In the genomic region with DNA sequence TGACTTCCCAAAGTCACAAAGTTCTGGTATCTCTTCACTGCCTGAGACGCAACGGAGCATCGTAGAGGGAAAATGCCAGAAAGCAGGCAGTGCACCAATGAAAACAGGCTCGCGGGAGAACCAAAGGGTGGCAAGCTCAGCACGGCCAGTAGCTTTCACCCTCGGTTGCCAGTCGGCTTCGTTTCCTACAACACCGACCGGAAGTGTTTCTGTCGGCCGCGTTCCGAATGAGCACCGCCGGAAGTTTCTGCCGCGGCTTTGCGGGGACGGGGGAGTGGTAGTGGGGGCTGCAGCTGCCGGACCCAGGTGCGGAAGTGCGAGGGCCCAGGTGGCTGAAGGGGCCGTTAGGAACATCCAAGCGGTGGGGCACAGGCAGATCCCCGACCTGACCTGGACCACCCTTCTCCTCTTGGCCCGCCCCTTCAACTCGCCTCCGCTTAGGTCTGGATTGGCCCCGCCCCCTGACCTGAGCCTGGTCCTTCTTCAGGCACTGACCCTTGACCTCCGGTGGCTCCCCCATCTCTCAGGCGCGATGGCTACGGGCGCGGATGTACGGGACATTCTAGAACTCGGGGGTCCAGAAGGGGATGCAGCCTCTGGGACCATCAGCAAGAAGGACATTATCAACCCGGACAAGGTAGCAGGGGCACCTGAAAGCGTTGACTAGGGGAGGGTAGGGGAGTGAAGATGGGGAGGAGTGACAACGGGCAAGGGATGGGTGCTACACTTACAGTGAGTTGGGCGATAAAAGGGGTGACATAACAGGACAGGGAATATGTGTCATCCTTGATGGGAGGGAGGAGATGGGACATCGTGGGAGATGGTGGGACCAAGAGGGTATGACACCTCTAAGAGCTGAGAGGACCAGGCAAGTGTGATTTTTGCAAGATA, we compare ENCODE assay signal across 1 cellular context.
A peak's percentile ranks its signal among the peaks of the same experiment; 100 is the strongest.
TF ChIP-seq lines count a peak whose summit lies in the region.

A gene with protein sequence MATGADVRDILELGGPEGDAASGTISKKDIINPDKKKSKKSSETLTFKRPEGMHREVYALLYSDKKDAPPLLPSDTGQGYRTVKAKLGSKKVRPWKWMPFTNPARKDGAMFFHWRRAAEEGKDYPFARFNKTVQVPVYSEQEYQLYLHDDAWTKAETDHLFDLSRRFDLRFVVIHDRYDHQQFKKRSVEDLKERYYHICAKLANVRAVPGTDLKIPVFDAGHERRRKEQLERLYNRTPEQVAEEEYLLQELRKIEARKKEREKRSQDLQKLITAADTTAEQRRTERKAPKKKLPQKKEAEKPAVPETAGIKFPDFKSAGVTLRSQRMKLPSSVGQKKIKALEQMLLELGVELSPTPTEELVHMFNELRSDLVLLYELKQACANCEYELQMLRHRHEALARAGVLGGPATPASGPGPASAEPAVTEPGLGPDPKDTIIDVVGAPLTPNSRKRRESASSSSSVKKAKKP (plus strand): TSS at position 250 of the 891 bp plus-strand sequence. CDS start 283 bp downstream, at position 533.

TF ChIP-seq in HepG2, 621 proteins besides CTCF, POLR2A, EP300 and RAD21 (continued from another document and continues in another):
- TF ChIP-seq, protein P1, sequence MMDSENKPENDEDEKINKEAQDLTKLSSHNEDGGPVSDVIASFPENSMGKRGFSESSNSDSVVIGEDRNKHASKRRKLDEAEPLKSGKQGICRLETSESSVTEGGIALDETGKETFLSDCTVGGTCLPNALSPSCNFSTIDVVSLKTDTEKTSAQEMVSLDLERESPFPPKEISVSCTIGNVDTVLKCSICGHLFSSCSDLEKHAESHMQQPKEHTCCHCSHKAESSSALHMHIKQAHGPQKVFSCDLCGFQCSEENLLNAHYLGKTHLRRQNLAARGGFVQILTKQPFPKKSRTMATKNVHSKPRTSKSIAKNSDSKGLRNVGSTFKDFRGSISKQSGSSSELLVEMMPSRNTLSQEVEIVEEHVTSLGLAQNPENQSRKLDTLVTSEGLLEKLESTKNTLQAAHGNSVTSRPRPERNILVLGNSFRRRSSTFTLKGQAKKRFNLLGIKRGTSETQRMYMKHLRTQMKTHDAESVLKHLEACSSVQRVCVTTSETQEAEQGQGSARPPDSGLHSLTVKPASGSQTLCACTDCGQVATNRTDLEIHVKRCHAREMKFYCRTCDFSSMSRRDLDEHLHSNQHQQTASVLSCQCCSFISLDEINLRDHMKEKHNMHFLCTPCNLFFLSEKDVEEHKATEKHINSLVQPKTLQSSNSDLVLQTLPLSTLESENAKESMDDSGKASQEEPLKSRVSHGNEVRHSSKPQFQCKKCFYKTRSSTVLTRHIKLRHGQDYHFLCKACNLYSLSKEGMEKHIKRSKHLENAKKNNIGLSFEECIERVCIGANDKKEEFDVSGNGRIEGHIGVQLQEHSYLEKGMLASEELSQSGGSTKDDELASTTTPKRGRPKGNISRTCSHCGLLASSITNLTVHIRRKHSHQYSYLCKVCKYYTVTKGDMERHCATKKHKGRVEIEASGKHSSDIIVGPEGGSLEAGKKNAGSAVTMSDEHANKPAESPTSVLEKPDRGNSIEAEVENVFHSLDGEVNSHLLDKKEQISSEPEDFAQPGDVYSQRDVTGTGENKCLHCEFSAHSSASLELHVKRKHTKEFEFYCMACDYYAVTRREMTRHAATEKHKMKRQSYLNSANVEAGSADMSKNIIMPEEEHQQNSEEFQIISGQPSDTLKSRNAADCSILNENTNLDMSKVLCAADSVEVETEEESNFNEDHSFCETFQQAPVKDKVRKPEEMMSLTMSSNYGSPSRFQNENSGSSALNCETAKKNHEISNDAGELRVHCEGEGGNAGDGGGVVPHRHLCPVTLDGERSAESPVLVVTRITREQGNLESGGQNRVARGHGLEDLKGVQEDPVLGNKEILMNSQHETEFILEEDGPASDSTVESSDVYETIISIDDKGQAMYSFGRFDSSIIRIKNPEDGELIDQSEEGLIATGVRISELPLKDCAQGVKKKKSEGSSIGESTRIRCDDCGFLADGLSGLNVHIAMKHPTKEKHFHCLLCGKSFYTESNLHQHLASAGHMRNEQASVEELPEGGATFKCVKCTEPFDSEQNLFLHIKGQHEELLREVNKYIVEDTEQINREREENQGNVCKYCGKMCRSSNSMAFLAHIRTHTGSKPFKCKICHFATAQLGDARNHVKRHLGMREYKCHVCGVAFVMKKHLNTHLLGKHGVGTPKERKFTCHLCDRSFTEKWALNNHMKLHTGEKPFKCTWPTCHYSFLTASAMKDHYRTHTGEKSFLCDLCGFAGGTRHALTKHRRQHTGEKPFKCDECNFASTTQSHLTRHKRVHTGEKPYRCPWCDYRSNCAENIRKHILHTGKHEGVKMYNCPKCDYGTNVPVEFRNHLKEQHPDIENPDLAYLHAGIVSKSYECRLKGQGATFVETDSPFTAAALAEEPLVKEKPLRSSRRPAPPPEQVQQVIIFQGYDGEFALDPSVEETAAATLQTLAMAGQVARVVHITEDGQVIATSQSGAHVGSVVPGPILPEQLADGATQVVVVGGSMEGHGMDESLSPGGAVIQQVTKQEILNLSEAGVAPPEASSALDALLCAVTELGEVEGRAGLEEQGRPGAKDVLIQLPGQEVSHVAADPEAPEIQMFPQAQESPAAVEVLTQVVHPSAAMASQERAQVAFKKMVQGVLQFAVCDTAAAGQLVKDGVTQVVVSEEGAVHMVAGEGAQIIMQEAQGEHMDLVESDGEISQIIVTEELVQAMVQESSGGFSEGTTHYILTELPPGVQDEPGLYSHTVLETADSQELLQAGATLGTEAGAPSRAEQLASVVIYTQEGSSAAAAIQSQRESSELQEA (CRISPR knock-in tag; IDR thresholded peaks at IDR 0.05; ENCODE audit: not compliant biosample characterization), result peak; percentile 47
- TF ChIP-seq, protein P2, sequence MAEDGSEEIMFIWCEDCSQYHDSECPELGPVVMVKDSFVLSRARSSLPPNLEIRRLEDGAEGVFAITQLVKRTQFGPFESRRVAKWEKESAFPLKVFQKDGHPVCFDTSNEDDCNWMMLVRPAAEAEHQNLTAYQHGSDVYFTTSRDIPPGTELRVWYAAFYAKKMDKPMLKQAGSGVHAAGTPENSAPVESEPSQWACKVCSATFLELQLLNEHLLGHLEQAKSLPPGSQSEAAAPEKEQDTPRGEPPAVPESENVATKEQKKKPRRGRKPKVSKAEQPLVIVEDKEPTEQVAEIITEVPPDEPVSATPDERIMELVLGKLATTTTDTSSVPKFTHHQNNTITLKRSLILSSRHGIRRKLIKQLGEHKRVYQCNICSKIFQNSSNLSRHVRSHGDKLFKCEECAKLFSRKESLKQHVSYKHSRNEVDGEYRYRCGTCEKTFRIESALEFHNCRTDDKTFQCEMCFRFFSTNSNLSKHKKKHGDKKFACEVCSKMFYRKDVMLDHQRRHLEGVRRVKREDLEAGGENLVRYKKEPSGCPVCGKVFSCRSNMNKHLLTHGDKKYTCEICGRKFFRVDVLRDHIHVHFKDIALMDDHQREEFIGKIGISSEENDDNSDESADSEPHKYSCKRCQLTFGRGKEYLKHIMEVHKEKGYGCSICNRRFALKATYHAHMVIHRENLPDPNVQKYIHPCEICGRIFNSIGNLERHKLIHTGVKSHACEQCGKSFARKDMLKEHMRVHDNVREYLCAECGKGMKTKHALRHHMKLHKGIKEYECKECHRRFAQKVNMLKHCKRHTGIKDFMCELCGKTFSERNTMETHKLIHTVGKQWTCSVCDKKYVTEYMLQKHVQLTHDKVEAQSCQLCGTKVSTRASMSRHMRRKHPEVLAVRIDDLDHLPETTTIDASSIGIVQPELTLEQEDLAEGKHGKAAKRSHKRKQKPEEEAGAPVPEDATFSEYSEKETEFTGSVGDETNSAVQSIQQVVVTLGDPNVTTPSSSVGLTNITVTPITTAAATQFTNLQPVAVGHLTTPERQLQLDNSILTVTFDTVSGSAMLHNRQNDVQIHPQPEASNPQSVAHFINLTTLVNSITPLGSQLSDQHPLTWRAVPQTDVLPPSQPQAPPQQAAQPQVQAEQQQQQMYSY (CRISPR knock-in tag; IDR thresholded peaks at IDR 0.05), result no peak
- TF ChIP-seq ZNF17 (CRISPR knock-in tag; IDR thresholded peaks at IDR 0.05) (no peak), DMAP1 (CRISPR knock-in tag; IDR thresholded peaks at IDR 0.05) (peak; percentile 65; the same call in 1 of the 2 replicates), ZSCAN31 (CRISPR knock-in tag; IDR thresholded peaks at IDR 0.05; ENCODE audit: low read depth) (0 out of 2 replicates have a peak, but pooled peaks have one; percentile 41), ZSCAN25 (CRISPR knock-in tag; IDR thresholded peaks at IDR 0.05) (no peak), ZNF234 (CRISPR knock-in tag; conservative IDR thresholded peaks at IDR 0.05) (no peak), HMG20A (CRISPR knock-in tag; IDR thresholded peaks at IDR 0.05; ENCODE audit: borderline replicate concordance) (0 out of 2 replicates have a peak, but pooled peaks have one; percentile 26), ZNF260 (CRISPR knock-in tag; IDR thresholded peaks at IDR 0.05; ENCODE audit: borderline replicate concordance, low read depth) (no peak), FOXK2 (IDR thresholded peaks at IDR 0.05) (no peak), HCFC1 (IDR thresholded peaks at IDR 0.05; ENCODE audit: low read depth, low read length) (peak; percentile 83), HNRNPUL1 (IDR thresholded peaks at IDR 0.05; ENCODE audit: low read depth, low read length) (no peak), SYNCRIP (IDR thresholded peaks at IDR 0.05; ENCODE audit: insufficient read depth, low read depth, low read length) (no peak), ZNF138 (CRISPR knock-in tag; IDR thresholded peaks at IDR 0.05; ENCODE audit: low read depth) (no peak), CREM (IDR thresholded peaks at IDR 0.05) (peak; percentile 71; the same call in 1 of the 2 replicates), CREM (CRISPR knock-in tag; IDR thresholded peaks at IDR 0.05) (no peak), SOX6 (IDR thresholded peaks at IDR 0.05) (no peak), SOX6 (CRISPR knock-in tag; IDR thresholded peaks at IDR 0.05) (peak; percentile 73), POLR2AphosphoS5 (IDR thresholded peaks at IDR 0.05; ENCODE audit: low read depth, low read length) (peak; percentile 72), SP5 (CRISPR knock-in tag; IDR thresholded peaks at IDR 0.05; ENCODE audit: borderline replicate concordance, low read depth) (peak; percentile 30; the same call in 1 of the 2 replicates)
- TF ChIP-seq, protein P3, sequence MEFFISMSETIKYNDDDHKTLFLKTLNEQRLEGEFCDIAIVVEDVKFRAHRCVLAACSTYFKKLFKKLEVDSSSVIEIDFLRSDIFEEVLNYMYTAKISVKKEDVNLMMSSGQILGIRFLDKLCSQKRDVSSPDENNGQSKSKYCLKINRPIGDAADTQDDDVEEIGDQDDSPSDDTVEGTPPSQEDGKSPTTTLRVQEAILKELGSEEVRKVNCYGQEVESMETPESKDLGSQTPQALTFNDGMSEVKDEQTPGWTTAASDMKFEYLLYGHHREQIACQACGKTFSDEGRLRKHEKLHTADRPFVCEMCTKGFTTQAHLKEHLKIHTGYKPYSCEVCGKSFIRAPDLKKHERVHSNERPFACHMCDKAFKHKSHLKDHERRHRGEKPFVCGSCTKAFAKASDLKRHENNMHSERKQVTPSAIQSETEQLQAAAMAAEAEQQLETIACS (CRISPR knock-in tag; IDR thresholded peaks at IDR 0.05), result no peak; the same call in 1 of the 2 replicates
- TF ChIP-seq, protein P4, sequence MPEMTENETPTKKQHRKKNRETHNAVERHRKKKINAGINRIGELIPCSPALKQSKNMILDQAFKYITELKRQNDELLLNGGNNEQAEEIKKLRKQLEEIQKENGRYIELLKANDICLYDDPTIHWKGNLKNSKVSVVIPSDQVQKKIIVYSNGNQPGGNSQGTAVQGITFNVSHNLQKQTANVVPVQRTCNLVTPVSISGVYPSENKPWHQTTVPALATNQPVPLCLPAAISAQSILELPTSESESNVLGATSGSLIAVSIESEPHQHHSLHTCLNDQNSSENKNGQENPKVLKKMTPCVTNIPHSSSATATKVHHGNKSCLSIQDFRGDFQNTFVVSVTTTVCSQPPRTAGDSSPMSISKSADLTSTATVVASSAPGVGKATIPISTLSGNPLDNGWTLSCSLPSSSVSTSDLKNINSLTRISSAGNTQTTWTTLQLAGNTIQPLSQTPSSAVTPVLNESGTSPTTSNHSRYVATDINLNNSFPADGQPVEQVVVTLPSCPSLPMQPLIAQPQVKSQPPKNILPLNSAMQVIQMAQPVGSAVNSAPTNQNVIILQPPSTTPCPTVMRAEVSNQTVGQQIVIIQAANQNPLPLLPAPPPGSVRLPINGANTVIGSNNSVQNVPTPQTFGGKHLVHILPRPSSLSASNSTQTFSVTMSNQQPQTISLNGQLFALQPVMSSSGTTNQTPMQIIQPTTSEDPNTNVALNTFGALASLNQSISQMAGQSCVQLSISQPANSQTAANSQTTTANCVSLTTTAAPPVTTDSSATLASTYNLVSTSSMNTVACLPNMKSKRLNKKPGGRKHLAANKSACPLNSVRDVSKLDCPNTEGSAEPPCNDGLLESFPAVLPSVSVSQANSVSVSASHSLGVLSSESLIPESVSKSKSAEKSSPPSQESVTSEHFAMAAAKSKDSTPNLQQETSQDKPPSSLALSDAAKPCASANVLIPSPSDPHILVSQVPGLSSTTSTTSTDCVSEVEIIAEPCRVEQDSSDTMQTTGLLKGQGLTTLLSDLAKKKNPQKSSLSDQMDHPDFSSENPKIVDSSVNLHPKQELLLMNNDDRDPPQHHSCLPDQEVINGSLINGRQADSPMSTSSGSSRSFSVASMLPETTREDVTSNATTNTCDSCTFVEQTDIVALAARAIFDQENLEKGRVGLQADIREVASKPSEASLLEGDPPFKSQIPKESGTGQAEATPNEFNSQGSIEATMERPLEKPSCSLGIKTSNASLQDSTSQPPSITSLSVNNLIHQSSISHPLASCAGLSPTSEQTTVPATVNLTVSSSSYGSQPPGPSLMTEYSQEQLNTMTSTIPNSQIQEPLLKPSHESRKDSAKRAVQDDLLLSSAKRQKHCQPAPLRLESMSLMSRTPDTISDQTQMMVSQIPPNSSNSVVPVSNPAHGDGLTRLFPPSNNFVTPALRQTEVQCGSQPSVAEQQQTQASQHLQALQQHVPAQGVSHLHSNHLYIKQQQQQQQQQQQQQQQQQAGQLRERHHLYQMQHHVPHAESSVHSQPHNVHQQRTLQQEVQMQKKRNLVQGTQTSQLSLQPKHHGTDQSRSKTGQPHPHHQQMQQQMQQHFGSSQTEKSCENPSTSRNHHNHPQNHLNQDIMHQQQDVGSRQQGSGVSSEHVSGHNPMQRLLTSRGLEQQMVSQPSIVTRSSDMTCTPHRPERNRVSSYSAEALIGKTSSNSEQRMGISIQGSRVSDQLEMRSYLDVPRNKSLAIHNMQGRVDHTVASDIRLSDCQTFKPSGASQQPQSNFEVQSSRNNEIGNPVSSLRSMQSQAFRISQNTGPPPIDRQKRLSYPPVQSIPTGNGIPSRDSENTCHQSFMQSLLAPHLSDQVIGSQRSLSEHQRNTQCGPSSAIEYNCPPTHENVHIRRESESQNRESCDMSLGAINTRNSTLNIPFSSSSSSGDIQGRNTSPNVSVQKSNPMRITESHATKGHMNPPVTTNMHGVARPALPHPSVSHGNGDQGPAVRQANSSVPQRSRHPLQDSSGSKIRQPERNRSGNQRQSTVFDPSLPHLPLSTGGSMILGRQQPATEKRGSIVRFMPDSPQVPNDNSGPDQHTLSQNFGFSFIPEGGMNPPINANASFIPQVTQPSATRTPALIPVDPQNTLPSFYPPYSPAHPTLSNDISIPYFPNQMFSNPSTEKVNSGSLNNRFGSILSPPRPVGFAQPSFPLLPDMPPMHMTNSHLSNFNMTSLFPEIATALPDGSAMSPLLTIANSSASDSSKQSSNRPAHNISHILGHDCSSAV (CRISPR knock-in tag; IDR thresholded peaks at IDR 0.05; ENCODE audit: borderline replicate concordance), result no peak
- TF ChIP-seq, protein P5, sequence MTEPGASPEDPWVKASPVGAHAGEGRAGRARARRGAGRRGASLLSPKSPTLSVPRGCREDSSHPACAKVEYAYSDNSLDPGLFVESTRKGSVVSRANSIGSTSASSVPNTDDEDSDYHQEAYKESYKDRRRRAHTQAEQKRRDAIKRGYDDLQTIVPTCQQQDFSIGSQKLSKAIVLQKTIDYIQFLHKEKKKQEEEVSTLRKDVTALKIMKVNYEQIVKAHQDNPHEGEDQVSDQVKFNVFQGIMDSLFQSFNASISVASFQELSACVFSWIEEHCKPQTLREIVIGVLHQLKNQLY (CRISPR knock-in tag; IDR thresholded peaks at IDR 0.05), result 0 out of 2 replicates have a peak, but pooled peaks have one; percentile 31
